10 cellular contexts compared by ENCODE assay signal in the genomic region with DNA sequence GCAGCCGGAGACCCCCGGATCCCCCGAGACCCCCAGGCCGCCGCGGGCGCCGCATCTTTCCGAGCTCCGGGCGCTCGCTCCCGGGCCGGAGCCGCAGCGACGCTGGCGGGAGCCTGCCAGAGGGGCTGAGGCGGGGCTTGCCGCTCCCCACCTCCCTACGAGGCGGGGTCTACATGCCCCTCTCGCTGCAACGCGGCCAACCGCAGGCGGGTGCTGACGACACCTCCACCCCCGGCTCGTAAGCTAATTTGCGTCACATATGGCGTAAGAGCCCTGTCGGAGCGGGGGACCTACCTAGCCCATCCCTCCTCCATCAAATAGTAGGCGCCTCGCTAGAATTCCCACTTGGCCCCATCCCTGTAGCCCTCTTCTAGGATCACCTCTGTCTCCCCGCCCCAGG.
DNase-seq lines count a peak whose midpoint lies in the region; ATAC-seq, FAIRE-seq and TF ChIP-seq lines count a peak whose summit lies in the region.
"Had no signal": no experiment of that assay in that cellular context is flagged by ENCODE, and none has a peak within 500 bp of the region (broad histone marks: within the 10 kb centered on the region; RNA-seq: fewer than 3 reads in every experiment).

A gene (minus strand): TSS at position 124 of the 400 bp plus-strand sequence. CDS start 69 bp downstream, at position 55.

- no peak for ATAC-seq in HG02588 (IDR thresholded peaks at IDR 0.05; ENCODE audit: unreplicated experiment)

- H3K4me3 ChIP-seq in fibroblast of mammary gland (ENCODE audit: control insufficient read depth, low read depth, low read length) (peak within 1 kb of the TSS; percentile 39), retinal pigment epithelial cell (ENCODE audit: low read length) (peak within 1 kb of the TSS; percentile 22)

- peak; percentile 14 for DNase-seq in NCI-H2029 (lab: John Stamatoyannopoulos, UW)
- no peak for DNase-seq in NCI-H2029 treated with DMSO at 0.1 percent for 48 hours (lab: John Stamatoyannopoulos, UW)
- peak; percentile 63 for DNase-seq in NCI-H748 treated with DMSO at 0.1 percent for 48 hours (lab: John Stamatoyannopoulos, UW)
- peak; percentile 79 for DNase-seq in fibroblast of mammary gland (ENCODE audit: low read depth)
- no peak for DNase-seq in retinal pigment epithelial cell (ENCODE audit: low read depth)
- no peak for DNase-seq in epidermal melanocyte (ENCODE audit: insufficient read length, low spot score)
- no peak for DNase-seq in GM19239 (ENCODE audit: insufficient read length, low spot score)
- DNase-seq: activated CD4-positive, alpha-beta memory T cell treated with anti-CD3 and anti-CD28 coated beads, Interleukin-2, amount 10 ng/mL, durations not matched to agents 7 days and 5 days; stimulated activated CD4-positive, alpha-beta T cell treated with anti-CD3 and anti-CD28 coated beads, Interleukin-2, amount 100 ng/mL, for 48 hours had no signal

- FAIRE-seq in GM19239 (lab: Jason Lieb, UNC): no peak

- TF ChIP-seq CTCF in fibroblast of mammary gland (conservative IDR thresholded peaks at IDR 0.05; ENCODE audit: control insufficient read depth, insufficient read depth, low read depth, low read length) (no peak), retinal pigment epithelial cell (conservative IDR thresholded peaks at IDR 0.05; ENCODE audit: low read depth, low read length) (no peak)

Comparison
In these comparisons a context has a peak if more than half of its experiments do, and no peak if none do; other contexts are left out.
1. DNase-seq: peak in NCI-H2029 (single experiment), NCI-H748 treated with DMSO at 0.1 percent for 48 hours (single experiment) and fibroblast of mammary gland (single experiment); none in NCI-H2029 treated with DMSO at 0.1 percent for 48 hours (single experiment), retinal pigment epithelial cell (single experiment), epidermal melanocyte (single experiment) and GM19239 (single experiment).